In the genomic region with DNA sequence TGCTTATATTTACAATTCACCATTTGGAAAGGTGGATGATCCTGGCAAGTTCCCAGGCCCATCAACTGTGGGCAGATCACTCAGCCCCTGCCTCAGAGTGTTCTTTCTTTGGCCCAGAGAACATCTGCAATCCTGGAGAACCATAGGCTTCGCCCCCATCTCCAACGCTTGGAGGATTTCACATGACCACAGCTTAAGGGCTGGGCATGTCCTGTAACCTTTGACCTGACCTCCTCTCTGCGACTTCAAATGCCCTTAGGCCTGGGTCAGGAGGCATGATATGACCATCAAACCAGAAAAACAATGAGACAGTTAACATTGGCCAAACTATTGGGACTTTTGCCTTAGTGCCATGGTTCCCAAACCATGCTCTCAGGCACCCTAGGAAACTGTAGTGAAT, we compare ENCODE assay signal across 20 cellular contexts. TPM values are rescaled to one million over a fixed set of nuclear protein-coding genes. Genes with fewer than 3 reads are reported as not detected.
DNase-seq lines count a peak whose midpoint lies in the region; ATAC-seq and TF ChIP-seq lines count a peak whose summit lies in the region.
"Had no signal": no experiment of that assay in that cellular context is flagged by ENCODE, and none has a peak within 500 bp of the region (broad histone marks: within the 10 kb centered on the region; RNA-seq: fewer than 3 reads in every experiment).

No MANE protein-coding gene starts in this region.

- H3K9ac ChIP-seq in BLaER1 (no peak overlapping the region), MM.1S (ENCODE audit: low read length) (no peak overlapping the region)

- H3K4me1 Mint-ChIP-seq in GM23338, result no peaks in the 10 kb centered on the region
- peaks cover 37% of the 10 kb centered on the region for H3K4me1 Mint-ChIP-seq in activated T-cell treated with anti-CD3 and anti-CD28 coated beads, Interleukin-2, amount 50 U/mL, for 24 hours (ENCODE audit: low read depth)

- no peaks in the 10 kb centered on the region for H3K27me3 Mint-ChIP-seq in GM23338 (ENCODE audit: insufficient read depth, low read depth, poor library complexity)
- H3K27me3 Mint-ChIP-seq in activated T-cell treated with anti-CD3 and anti-CD28 coated beads, Interleukin-2, amount 50 U/mL, for 24 hours, result no peaks in the 10 kb centered on the region

- H3K9me3 Mint-ChIP-seq in GM23338, result no peaks in the 10 kb centered on the region
- no peaks in the 10 kb centered on the region for H3K9me3 Mint-ChIP-seq in activated T-cell treated with anti-CD3 and anti-CD28 coated beads, Interleukin-2, amount 50 U/mL, for 24 hours
- H3K9me3 Mint-ChIP-seq: activated T-helper 2 cell treated with anti-CD3 and anti-CD28 coated beads, Interferon-gamma antibody, Interleukin-2, Interleukin-4, amounts not matched to agents 10 μg/mL and 5 μg/mL and 100 μg/mL, durations not matched to agents 14 hours and 24 hours and 36 hours; natural killer cell had no signal

- H3F3A ChIP-seq in MM.1S (ENCODE audit: insufficient read depth, low read length) (peaks cover 3% of the 10 kb centered on the region; the same call in 1 of the 2 replicates), GM23338 (replicated peaks; ENCODE audit: low read depth) (no peaks in the 10 kb centered on the region)

- H3K27ac Mint-ChIP-seq in GM23338, result no peak overlapping the region
- H3K27ac Mint-ChIP-seq in activated T-cell treated with anti-CD3 and anti-CD28 coated beads, Interleukin-2, amount 50 U/mL, for 24 hours, result no peak overlapping the region
- H3K27ac Mint-ChIP-seq: activated T-helper 2 cell treated with anti-CD3 and anti-CD28 coated beads, Interferon-gamma antibody, Interleukin-2, Interleukin-4, amounts not matched to agents 10 μg/mL and 5 μg/mL and 100 μg/mL, durations not matched to agents 14 hours and 24 hours and 36 hours; natural killer cell had no signal

- no peak overlapping the region for H2AFZ ChIP-seq in MM.1S (ENCODE audit: low read length)
- H2AFZ ChIP-seq in GM23338, result no peak overlapping the region

- 0 out of 2 replicates have a peak overlapping the region, but pooled peaks have one; percentile 12 for H3K27ac ChIP-seq in BLaER1
- no peak overlapping the region for H3K27ac ChIP-seq in MM.1S (ENCODE audit: low read length)
- no peak overlapping the region for H3K27ac ChIP-seq in GM23338 (ENCODE audit: low read depth)
- H3K27ac ChIP-seq: gastroesophageal sphincter, psoas muscle had no signal

- H3K4me3 ChIP-seq in BLaER1, result no peak overlapping the region
- H3K4me3 ChIP-seq in MM.1S (ENCODE audit: low read length), result no peak overlapping the region
- H3K4me3 ChIP-seq in GM23338, result no peak overlapping the region
- H3K4me3 ChIP-seq: gastroesophageal sphincter, psoas muscle had no signal

- TF ChIP-seq CTCF in MM.1S (IDR thresholded peaks at IDR 0.05; ENCODE audit: low read length) (no peak), GM23338 (conservative IDR thresholded peaks at IDR 0.05; ENCODE audit: low read depth in 2 of 2) (no peak)

- H3K27me3 ChIP-seq in BLaER1 (no peaks in the 10 kb centered on the region), MM.1S (replicated peaks; ENCODE audit: insufficient read depth, low read length) (no peaks in the 10 kb centered on the region), GM23338 (ENCODE audit: insufficient read depth) (no peaks in the 10 kb centered on the region)
- H3K27me3 ChIP-seq: gastroesophageal sphincter had no signal

- peak; percentile 12 for ATAC-seq in GM18502 (IDR thresholded peaks at IDR 0.05; ENCODE audit: poor library complexity, unreplicated experiment)
- ATAC-seq in GM21717 (IDR thresholded peaks at IDR 0.05; ENCODE audit: unreplicated experiment), result peak; percentile 14
- ATAC-seq in GM23338, result no peak
- ATAC-seq: gastroesophageal sphincter; PC-3; psoas muscle; stimulated activated naive CD8-positive, alpha-beta T cell treated with anti-CD3 and anti-CD28 coated beads, Interleukin-15, Interleukin-2, amounts not matched to agents 100 U/mL and 50 U/mL, for 24 hours had no signal

- no peaks in the 10 kb centered on the region for H4K20me1 ChIP-seq in BLaER1
- H4K20me1 ChIP-seq in MM.1S (ENCODE audit: insufficient read depth, low read length), result no peaks in the 10 kb centered on the region
- peaks cover 4% of the 10 kb centered on the region for H4K20me1 ChIP-seq in GM23338 (replicated peaks; ENCODE audit: insufficient read depth)

- no peaks in the 10 kb centered on the region for H3K79me2 ChIP-seq in MM.1S (ENCODE audit: low read length)
- H3K79me2 ChIP-seq in GM23338 (replicated peaks; ENCODE audit: insufficient read depth), result no peaks in the 10 kb centered on the region

- H3K4me2 ChIP-seq in BLaER1 (peak overlapping the region; percentile 63), MM.1S (ENCODE audit: low read depth, low read length) (peak overlapping the region; percentile 10; the same call in 1 of the 2 replicates), GM23338 (no peak overlapping the region)

- H3K9me2 ChIP-seq in MM.1S (replicated peaks; ENCODE audit: insufficient read depth, low read length), result no peaks in the 10 kb centered on the region
- H3K9me2 ChIP-seq in GM23338 (ENCODE audit: insufficient read depth), result no peaks in the 10 kb centered on the region

- H3K36me3 Mint-ChIP-seq in GM23338 (ENCODE audit: low read depth), result no peaks in the 10 kb centered on the region
- no peaks in the 10 kb centered on the region for H3K36me3 Mint-ChIP-seq in activated T-cell treated with anti-CD3 and anti-CD28 coated beads, Interleukin-2, amount 50 U/mL, for 24 hours (ENCODE audit: low read depth)
- H3K36me3 Mint-ChIP-seq: natural killer cell had no signal

- H3K4me3 Mint-ChIP-seq in GM23338, result no peak overlapping the region
- H3K4me3 Mint-ChIP-seq in activated T-cell treated with anti-CD3 and anti-CD28 coated beads, Interleukin-2, amount 50 U/mL, for 24 hours, result no peak overlapping the region
- H3K4me3 Mint-ChIP-seq: natural killer cell had no signal

- H3K36me3 ChIP-seq in BLaER1 (no peaks in the 10 kb centered on the region), MM.1S (replicated peaks; ENCODE audit: insufficient read depth, low read length) (no peaks in the 10 kb centered on the region), GM23338 (ENCODE audit: insufficient read depth) (no peaks in the 10 kb centered on the region)
- H3K36me3 ChIP-seq: gastroesophageal sphincter had no signal

- peaks cover 45% of the 10 kb centered on the region for H3K4me1 ChIP-seq in BLaER1
- H3K4me1 ChIP-seq in MM.1S (ENCODE audit: low read length), result peaks cover 20% of the 10 kb centered on the region
- no peaks in the 10 kb centered on the region for H3K4me1 ChIP-seq in GM23338 (ENCODE audit: insufficient read depth)
- H3K4me1 ChIP-seq: psoas muscle had no signal

- DNase-seq in MM.1S (no peak), DMS 273 (lab: John Stamatoyannopoulos, UW; ENCODE audit: unreplicated experiment) (no peak), AG20443 (ENCODE audit: low spot score) (no peak), GM23338 (ENCODE audit: low spot score) (no peak)
- no peak for DNase-seq in activated T-cell treated with anti-CD3 and anti-CD28 coated beads, Interleukin-2, amount 50 U/mL, for 24 hours
- DNase-seq: activated CD4-positive, alpha-beta T cell treated with anti-CD3 and anti-CD28 coated beads, Interleukin-2, amount 50 U/mL, for 4 hours; aorta; Calu3; GDM1; natural killer cell; NCI-H1930; NCI-H524 treated with DMSO at 0.1 percent for 48 hours; PC-3; psoas muscle; stimulated activated naive CD8-positive, alpha-beta T cell treated with anti-CD3 and anti-CD28 coated beads, Interleukin-15, Interleukin-2, amounts not matched to agents 100 U/mL and 50 U/mL, for 24 hours had no signal

- no peaks in the 10 kb centered on the region for H3K9me3 ChIP-seq in BLaER1
- no peaks in the 10 kb centered on the region for H3K9me3 ChIP-seq in MM.1S (replicated peaks; ENCODE audit: insufficient read depth, low read length)
- H3K9me3 ChIP-seq: gastroesophageal sphincter, psoas muscle had no signal

TF ChIP-seq in GM23338, 12 proteins besides CTCF, POLR2A, EP300 and RAD21:
- TF ChIP-seq EZH2phosphoT487 (IDR thresholded peaks at IDR 0.05; ENCODE audit: unreplicated experiment), result no peak
- TF ChIP-seq STAT1 (IDR thresholded peaks at IDR 0.05; ENCODE audit: unreplicated experiment), result no peak
- no peak for TF ChIP-seq NANOG (IDR thresholded peaks at IDR 0.05; ENCODE audit: borderline replicate concordance)
- TF ChIP-seq CREB1 (CRISPR knock-in tag; IDR thresholded peaks at IDR 0.05; ENCODE audit: low read depth), result no peak
- no peak for TF ChIP-seq JUNB (IDR thresholded peaks at IDR 0.05; ENCODE audit: unreplicated experiment)
- no peak for TF ChIP-seq ZNF331 (CRISPR knock-in tag; IDR thresholded peaks at IDR 0.05; ENCODE audit: low read depth)
- no peak for TF ChIP-seq POLR2AphosphoS5 (IDR thresholded peaks at IDR 0.05; ENCODE audit: low read depth)
- TF ChIP-seq ZNF114 (CRISPR knock-in tag; IDR thresholded peaks at IDR 0.05), result no peak
- no peak for TF ChIP-seq EZH2 (IDR thresholded peaks at IDR 0.05; ENCODE audit: low read depth, unreplicated experiment)
TF ChIP-seq in GM23338: peak in this region for 0.

RNA-seq across cellular contexts. Expression of gene MBNL2, which starts 7.2 kb away (rescaled TPM):
- 1.3 and 3.2 TPM in 2 replicates for total RNA-seq in GM23338 (2014; rRNA removed; shearing (Covaris generic))
- 0.49 and 0.55 TPM in 2 replicates for polyA plus RNA-seq in GM23338 (2016; fragmentation: Nextera tagmentation; extraction: Ambion mirVana)
